ENCODE assay signal across 1 cellular context in genomic region chr1:218374401-218374848, GRCh38.
TF ChIP-seq lines count a peak whose summit lies in the region.

No MANE protein-coding gene starts in this region.

TF ChIP-seq in HCT116, 20 proteins besides CTCF, POLR2A, EP300 and RAD21:
- no peak for TF ChIP-seq SIN3A (IDR thresholded peaks at IDR 0.05; ENCODE audit: low read depth)
- TF ChIP-seq FOSL1 (IDR thresholded peaks at IDR 0.05; ENCODE audit: low read depth), result no peak
- no peak for TF ChIP-seq TCF7L2 (IDR thresholded peaks at IDR 0.05; ENCODE audit: borderline replicate concordance, extremely low read depth, insufficient read depth, insufficient read length)
- TF ChIP-seq EGR1 (IDR thresholded peaks at IDR 0.05; ENCODE audit: low read depth), result no peak
- no peak for TF ChIP-seq ZNF274 (IDR thresholded peaks at IDR 0.05; ENCODE audit: low read depth, low read length)
- no peak for TF ChIP-seq ELF1 (IDR thresholded peaks at IDR 0.05; ENCODE audit: borderline replicate concordance, low read depth)
- TF ChIP-seq JUND (IDR thresholded peaks at IDR 0.05), result no peak
- no peak for TF ChIP-seq YY1 (IDR thresholded peaks at IDR 0.05; ENCODE audit: extremely low read depth, insufficient replicate concordance, low read depth, low read length)
- TF ChIP-seq MAX (IDR thresholded peaks at IDR 0.05), result no peak
- no peak for TF ChIP-seq ZFX (IDR thresholded peaks at IDR 0.05)
- TF ChIP-seq, protein P1, sequence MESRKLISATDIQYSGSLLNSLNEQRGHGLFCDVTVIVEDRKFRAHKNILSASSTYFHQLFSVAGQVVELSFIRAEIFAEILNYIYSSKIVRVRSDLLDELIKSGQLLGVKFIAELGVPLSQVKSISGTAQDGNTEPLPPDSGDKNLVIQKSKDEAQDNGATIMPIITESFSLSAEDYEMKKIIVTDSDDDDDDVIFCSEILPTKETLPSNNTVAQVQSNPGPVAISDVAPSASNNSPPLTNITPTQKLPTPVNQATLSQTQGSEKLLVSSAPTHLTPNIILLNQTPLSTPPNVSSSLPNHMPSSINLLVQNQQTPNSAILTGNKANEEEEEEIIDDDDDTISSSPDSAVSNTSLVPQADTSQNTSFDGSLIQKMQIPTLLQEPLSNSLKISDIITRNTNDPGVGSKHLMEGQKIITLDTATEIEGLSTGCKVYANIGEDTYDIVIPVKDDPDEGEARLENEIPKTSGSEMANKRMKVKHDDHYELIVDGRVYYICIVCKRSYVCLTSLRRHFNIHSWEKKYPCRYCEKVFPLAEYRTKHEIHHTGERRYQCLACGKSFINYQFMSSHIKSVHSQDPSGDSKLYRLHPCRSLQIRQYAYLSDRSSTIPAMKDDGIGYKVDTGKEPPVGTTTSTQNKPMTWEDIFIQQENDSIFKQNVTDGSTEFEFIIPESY (IDR thresholded peaks at IDR 0.05; ENCODE audit: extremely low read depth, insufficient replicate concordance, low read length), result no peak
- no peak for TF ChIP-seq CBX3 (IDR thresholded peaks at IDR 0.05; ENCODE audit: low read depth)
- no peak for TF ChIP-seq SP1 (IDR thresholded peaks at IDR 0.05; ENCODE audit: low read depth)
- TF ChIP-seq ATF3 (IDR thresholded peaks at IDR 0.05), result no peak
- TF ChIP-seq, protein P2, sequence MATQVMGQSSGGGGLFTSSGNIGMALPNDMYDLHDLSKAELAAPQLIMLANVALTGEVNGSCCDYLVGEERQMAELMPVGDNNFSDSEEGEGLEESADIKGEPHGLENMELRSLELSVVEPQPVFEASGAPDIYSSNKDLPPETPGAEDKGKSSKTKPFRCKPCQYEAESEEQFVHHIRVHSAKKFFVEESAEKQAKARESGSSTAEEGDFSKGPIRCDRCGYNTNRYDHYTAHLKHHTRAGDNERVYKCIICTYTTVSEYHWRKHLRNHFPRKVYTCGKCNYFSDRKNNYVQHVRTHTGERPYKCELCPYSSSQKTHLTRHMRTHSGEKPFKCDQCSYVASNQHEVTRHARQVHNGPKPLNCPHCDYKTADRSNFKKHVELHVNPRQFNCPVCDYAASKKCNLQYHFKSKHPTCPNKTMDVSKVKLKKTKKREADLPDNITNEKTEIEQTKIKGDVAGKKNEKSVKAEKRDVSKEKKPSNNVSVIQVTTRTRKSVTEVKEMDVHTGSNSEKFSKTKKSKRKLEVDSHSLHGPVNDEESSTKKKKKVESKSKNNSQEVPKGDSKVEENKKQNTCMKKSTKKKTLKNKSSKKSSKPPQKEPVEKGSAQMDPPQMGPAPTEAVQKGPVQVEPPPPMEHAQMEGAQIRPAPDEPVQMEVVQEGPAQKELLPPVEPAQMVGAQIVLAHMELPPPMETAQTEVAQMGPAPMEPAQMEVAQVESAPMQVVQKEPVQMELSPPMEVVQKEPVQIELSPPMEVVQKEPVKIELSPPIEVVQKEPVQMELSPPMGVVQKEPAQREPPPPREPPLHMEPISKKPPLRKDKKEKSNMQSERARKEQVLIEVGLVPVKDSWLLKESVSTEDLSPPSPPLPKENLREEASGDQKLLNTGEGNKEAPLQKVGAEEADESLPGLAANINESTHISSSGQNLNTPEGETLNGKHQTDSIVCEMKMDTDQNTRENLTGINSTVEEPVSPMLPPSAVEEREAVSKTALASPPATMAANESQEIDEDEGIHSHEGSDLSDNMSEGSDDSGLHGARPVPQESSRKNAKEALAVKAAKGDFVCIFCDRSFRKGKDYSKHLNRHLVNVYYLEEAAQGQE (IDR thresholded peaks at IDR 0.05; ENCODE audit: low read depth), result no peak
TF ChIP-seq in HCT116: peak in this region for 0.
